ENCODE assay signal across 10 cellular contexts in genomic region chr6:73665686-73666319, GRCh38. TPM values are rescaled to one million over a fixed set of nuclear protein-coding genes. Genes with fewer than 3 reads are reported as not detected.
DNase-seq lines count a peak whose midpoint lies in the region; ATAC-seq, FAIRE-seq and TF ChIP-seq lines count a peak whose summit lies in the region.
"Had no signal": no experiment of that assay in that cellular context is flagged by ENCODE, and none has a peak within 500 bp of the region (broad histone marks: within the 10 kb centered on the region; RNA-seq: fewer than 3 reads in every experiment).

No MANE protein-coding gene starts in this region.

- no peak overlapping the region for H3K27ac Mint-ChIP-seq in activated CD4-positive, alpha-beta T cell treated with anti-CD3 and anti-CD28 coated beads, Interleukin-2, amount 10 ng/mL, durations not matched to agents 7 days and 5 days
- H3K27ac Mint-ChIP-seq in effector memory CD8-positive, alpha-beta T cell: no peak overlapping the region

- H3K9ac ChIP-seq in K562 (ENCODE audit: insufficient read depth in 1 of 2, low read depth in 2 of 2, low read length in 2 of 2): no peak overlapping the region

- H3K27me3 ChIP-seq in K562 (ENCODE audit: control insufficient read depth in 2 of 2, insufficient read depth in 2 of 2, low read length in 2 of 2) (0 out of 5 replicates have a peak, but pooled peaks cover 0 to 2% of the 10 kb centered on the region in 2 experiments), body of pancreas (no peaks in the 10 kb centered on the region)
- H3K27me3 ChIP-seq: heart left ventricle had no signal

- BruUV-seq in K562 (replicated peaks; lab: Mats Ljungman, UMichigan): no TSS peak

- H3K9me1 ChIP-seq in K562 (ENCODE audit: control insufficient read depth, insufficient read depth, low read length): no peaks in the 10 kb centered on the region

- no peak overlapping the region for H3K4me3 Mint-ChIP-seq in activated CD4-positive, alpha-beta T cell treated with anti-CD3 and anti-CD28 coated beads, Interleukin-2, amount 10 ng/mL, durations not matched to agents 7 days and 5 days
- H3K4me3 Mint-ChIP-seq in effector memory CD8-positive, alpha-beta T cell: no peak overlapping the region

- H3K9me3 ChIP-seq in K562 (replicated peaks; ENCODE audit: control insufficient read depth, insufficient read depth, low read depth, low read length): no peaks in the 10 kb centered on the region
- no peaks in the 10 kb centered on the region for H3K9me3 ChIP-seq in body of pancreas
- H3K9me3 ChIP-seq: heart left ventricle had no signal

- DNase-seq in COLO668 (lab: John Stamatoyannopoulos, UW; ENCODE audit: unreplicated experiment): peak; percentile 3
- no peak for DNase-seq in K562 (ENCODE audit: extremely low read depth in 1 of 4, low spot score in 3 of 4)
- no peak for DNase-seq in NCI-H2081 (lab: John Stamatoyannopoulos, UW)
- DNase-seq in activated CD4-positive, alpha-beta T cell treated with anti-CD3 and anti-CD28 coated beads, Interleukin-2, amount 10 ng/mL, durations not matched to agents 7 days and 5 days: no peak
- no peak for DNase-seq in effector memory CD8-positive, alpha-beta T cell
- no peak for DNase-seq in body of pancreas
- DNase-seq: heart left ventricle, NCI-H2029 had no signal

- WGBS in K562 (ENCODE audit: insufficient coverage, low coverage, missing lambda C conversion rate): 7% methylated on average over 3 of the region's 3 CpGs
- WGBS in body of pancreas, 2 donors: 22 to 32% methylated on average over 3 of the region's 3 CpGs

- H3K79me2 ChIP-seq in K562 (ENCODE audit: control insufficient read depth, insufficient read depth, low read length): no peaks in the 10 kb centered on the region

- H3K9me3 Mint-ChIP-seq in activated CD4-positive, alpha-beta T cell treated with anti-CD3 and anti-CD28 coated beads, Interleukin-2, amount 10 ng/mL, durations not matched to agents 7 days and 5 days: no peaks in the 10 kb centered on the region
- H3K9me3 Mint-ChIP-seq in effector memory CD8-positive, alpha-beta T cell: no peaks in the 10 kb centered on the region

- CTCF ChIA-PET in K562 (lab: Yijun Ruan, JAX; ENCODE audit: low intra/inter-chr PET ratio): no interaction called here
- CTCF ChIA-PET in activated CD4-positive, alpha-beta T cell treated with anti-CD3 and anti-CD28 coated beads, Interleukin-2, amount 10 ng/mL, durations not matched to agents 7 days and 5 days (lab: Charles Lee): interaction anchor here (0.6 to 1.0 kb wide), 2 partner anchors 12 to 34 kb away, joined by 3 to 5 read pairs; partner anchors contain the start of gene SLC17A5

- TF ChIP-seq RAD21 in K562 (CRISPR knock-in tag; conservative IDR thresholded peaks at IDR 0.05 in 1 of 2, IDR thresholded peaks at IDR 0.05 in 1 of 2): no peak

- peaks cover 4% of the 10 kb centered on the region for H3K4me1 Mint-ChIP-seq in activated CD4-positive, alpha-beta T cell treated with anti-CD3 and anti-CD28 coated beads, Interleukin-2, amount 10 ng/mL, durations not matched to agents 7 days and 5 days
- H3K4me1 Mint-ChIP-seq in effector memory CD8-positive, alpha-beta T cell (ENCODE audit: low read depth in 2 of 2): peaks cover 0 to 3% of the 10 kb centered on the region in 2 donors

- no peak for TF ChIP-seq EP300 in K562 (IDR thresholded peaks at IDR 0.05; ENCODE audit: low read length)

- TF ChIP-seq CTCF in K562 (IDR thresholded peaks at IDR 0.05 in 2 of 3, conservative IDR thresholded peaks at IDR 0.05 in 1 of 3; ENCODE audit: insufficient read depth in 2 of 3, low read depth in 1 of 3, low read length in 3 of 3) (no peak), body of pancreas (IDR thresholded peaks at IDR 0.05) (no peak)

- in situ Hi-C loops in K562 (cut with MboI): no loop called here

- H3K36me3 ChIP-seq in K562 (ENCODE audit: control insufficient read depth, insufficient read depth, low read length): no peaks in the 10 kb centered on the region
- H3K36me3 ChIP-seq in body of pancreas (replicated peaks in 1 of 2; ENCODE audit: insufficient read depth in 1 of 2, low read depth in 2 of 2): no peaks in the 10 kb centered on the region
- H3K36me3 ChIP-seq: heart left ventricle had no signal

- no peaks in the 10 kb centered on the region for H4K20me1 ChIP-seq in K562 (replicated peaks; ENCODE audit: control insufficient read depth, insufficient read depth, low read length)

- TF ChIP-seq POLR2A in K562 (conservative IDR thresholded peaks at IDR 0.05) (no peak), body of pancreas (IDR thresholded peaks at IDR 0.05) (no peak)

- H2AFZ ChIP-seq in K562 (ENCODE audit: low read depth, low read length): no peak overlapping the region

- peak; percentile 92 for ATAC-seq in GM19395 (IDR thresholded peaks at IDR 0.05; ENCODE audit: unreplicated experiment)
- ATAC-seq in HG03175 (IDR thresholded peaks at IDR 0.05; ENCODE audit: unreplicated experiment): peak; percentile 88
- ATAC-seq in K562: no peak
- no peak for ATAC-seq in effector memory CD8-positive, alpha-beta T cell (replicated peaks)
- no peak for ATAC-seq in body of pancreas
- ATAC-seq: heart left ventricle had no signal

- H3K4me3 ChIP-seq in K562: no peak overlapping the region
- no peak overlapping the region for H3K4me3 ChIP-seq in body of pancreas
- H3K4me3 ChIP-seq: heart left ventricle had no signal

- peaks cover 36% of the 10 kb centered on the region for H3K27me3 Mint-ChIP-seq in activated CD4-positive, alpha-beta T cell treated with anti-CD3 and anti-CD28 coated beads, Interleukin-2, amount 10 ng/mL, durations not matched to agents 7 days and 5 days
- peaks cover 44 to 52% of the 10 kb centered on the region in 2 donors for H3K27me3 Mint-ChIP-seq in effector memory CD8-positive, alpha-beta T cell

- intact Hi-C loops in K562 (cut with micrococcal nuclease): no loop called here
- intact Hi-C loops in body of pancreas (cut with DNase I): no loop called here

- H3K4me2 ChIP-seq in K562 (ENCODE audit: insufficient read depth, low read length): no peak overlapping the region

- H3K27ac ChIP-seq in K562 (ENCODE audit: extremely low read depth, low read depth, low read length) (no peak overlapping the region), body of pancreas (no peak overlapping the region)
- H3K27ac ChIP-seq: heart left ventricle had no signal

- FAIRE-seq in K562 (lab: Jason Lieb, UNC): no peak

- no peaks in the 10 kb centered on the region for H3K36me3 Mint-ChIP-seq in activated CD4-positive, alpha-beta T cell treated with anti-CD3 and anti-CD28 coated beads, Interleukin-2, amount 10 ng/mL, durations not matched to agents 7 days and 5 days (ENCODE audit: low read depth)
- no peaks in the 10 kb centered on the region for H3K36me3 Mint-ChIP-seq in effector memory CD8-positive, alpha-beta T cell (ENCODE audit: insufficient read depth)

- POLR2A ChIA-PET in K562 (lab: Yijun Ruan, JAX): interaction anchor here (0.7 kb wide), 1 partner anchor 145 kb away, joined by 4 read pairs; no protein-coding TSS in a partner anchor
- POLR2A ChIA-PET in activated CD4-positive, alpha-beta T cell treated with anti-CD3 and anti-CD28 coated beads, Interleukin-2, amount 10 ng/mL, durations not matched to agents 7 days and 5 days (lab: Charles Lee): no interaction called here

- H3K4me1 ChIP-seq in K562 (replicated peaks in 1 of 2; ENCODE audit: control insufficient read depth in 2 of 2, insufficient read depth in 2 of 2, low read length in 2 of 2) (no peaks in the 10 kb centered on the region), body of pancreas (no peaks in the 10 kb centered on the region)
- H3K4me1 ChIP-seq: heart left ventricle had no signal

RNA-seq across cellular contexts. Expression of gene SLC17A5, which starts 12.0 kb away (rescaled TPM):
- total RNA-seq in K562 (2011; cell fraction: chromatin; rRNA removed; ENCODE audit: low replicate concordance): 18.4 and 20.3 TPM in 2 replicates
- 16.2 and 17.8 TPM in 2 replicates for total RNA-seq in K562 (2011; cell fraction: nucleolus; rRNA removed)
- total RNA-seq in K562 (2011; cell fraction: nucleoplasm; rRNA removed): 15.1 and 21.3 TPM in 2 replicates
- 2.0 and 3.8 TPM in 2 replicates for total RNA-seq in K562 (2014; rRNA removed)
- 3.7 and 4.7 TPM in 2 replicates for total RNA-seq in K562 (2014; rRNA removed; fragmentation: Illumina TruSeq; extraction: Trizol)
- total RNA-seq in K562 (2015; rRNA removed; fragmentation: Illumina TruSeq; extraction: Trizol): 3.8 and 4.5 TPM in 2 replicates
- total RNA-seq in K562 (2021): 3.4 TPM in 2 replicates
- polyA plus RNA-seq in K562 (2011; rRNA removed): 7.2 and 7.6 TPM in 2 replicates
- polyA plus RNA-seq in K562 (2011; cell fraction: cytosol; rRNA removed): 4.3 and 6.0 TPM in 2 replicates
- 2.4 and 3.3 TPM in 2 replicates for polyA plus RNA-seq in K562 (2011; cell fraction: nucleus; rRNA removed)
- 3.2 and 4.4 TPM in 2 replicates for polyA plus RNA-seq in K562 (2012)
- 2.9 and 3.4 TPM in 2 replicates for polyA plus RNA-seq in K562 (2014; fragmentation: Illumina TruSeq; extraction: Trizol)
- polyA plus RNA-seq in K562 (2014; fragmentation: Nextera tagmentation; extraction: Ambion mirVana): 1 to 10 TPM; 1.3 to 1.8 TPM
- polyA plus RNA-seq in K562 (2014; rRNA removed): 2.2 and 3.3 TPM in 2 replicates
- polyA minus RNA-seq in K562 (2011; rRNA and poly(A)+ RNA removed): 12.3 and 12.8 TPM in 2 replicates
- 4.0 and 4.5 TPM in 2 replicates for polyA minus RNA-seq in K562 (2011; cell fraction: cytosol; rRNA and poly(A)+ RNA removed)
- polyA minus RNA-seq in K562 (2011; cell fraction: nucleus; rRNA and poly(A)+ RNA removed): 4.2 and 8.2 TPM in 2 replicates
- 1 to 10 TPM; 5.1 to 5.4 TPM for total RNA-seq in activated CD4-positive, alpha-beta T cell treated with anti-CD3 and anti-CD28 coated beads, Interleukin-2, amount 10 ng/mL, durations not matched to agents 7 days and 5 days
- 10 to 100 TPM in 1 of 2 donors, 1 to 10 TPM in 1; 4.9 to 11.2 TPM for total RNA-seq in body of pancreas

RNA-seq across cellular contexts. Expression of gene CD109, which starts 30.2 kb away (rescaled TPM):
- 0.02 and 0.30 TPM in 2 replicates for total RNA-seq in K562 (2011; cell fraction: chromatin; rRNA removed; ENCODE audit: low replicate concordance)
- under 0.01 TPM in 2 replicates for total RNA-seq in K562 (2011; cell fraction: nucleolus; rRNA removed)
- total RNA-seq in K562 (2011; cell fraction: nucleoplasm; rRNA removed): 0.07 and 0.08 TPM in 2 replicates
- total RNA-seq in K562 (2014; rRNA removed): 0.14 and 0.16 TPM in 2 replicates
- 0.11 and 0.13 TPM in 2 replicates for total RNA-seq in K562 (2014; rRNA removed; fragmentation: Illumina TruSeq; extraction: Trizol)
- total RNA-seq in K562 (2015; rRNA removed; fragmentation: Illumina TruSeq; extraction: Trizol): 0.19 and 0.22 TPM in 2 replicates
- total RNA-seq in K562 (2021): 0.18 and 0.42 TPM in 2 replicates
- polyA plus RNA-seq in K562 (2011; rRNA removed): 0.01 and 0.07 TPM in 2 replicates
- polyA plus RNA-seq in K562 (2011; cell fraction: cytosol; rRNA removed): under 0.01 and 0.01 TPM in 2 replicates
- polyA plus RNA-seq in K562 (2011; cell fraction: nucleus; rRNA removed): 0.01 and 0.04 TPM in 2 replicates
- 0.20 and 0.42 TPM in 2 replicates for polyA plus RNA-seq in K562 (2012)
- 0.09 and 0.24 TPM in 2 replicates for polyA plus RNA-seq in K562 (2014; fragmentation: Illumina TruSeq; extraction: Trizol)
- polyA plus RNA-seq in K562 (2014; fragmentation: Nextera tagmentation; extraction: Ambion mirVana): under 1 TPM; under 0.01 to 0.04 TPM
- polyA plus RNA-seq in K562 (2014; rRNA removed): 0.03 and 0.11 TPM in 2 replicates
- 0.03 and 0.25 TPM in 2 replicates for polyA minus RNA-seq in K562 (2011; rRNA and poly(A)+ RNA removed)
- polyA minus RNA-seq in K562 (2011; cell fraction: cytosol; rRNA and poly(A)+ RNA removed): 0.19 and 0.27 TPM in 2 replicates
- polyA minus RNA-seq in K562 (2011; cell fraction: nucleus; rRNA and poly(A)+ RNA removed): 0.11 and 0.13 TPM in 2 replicates
- 10 to 100 TPM; 10.8 to 11.3 TPM for total RNA-seq in activated CD4-positive, alpha-beta T cell treated with anti-CD3 and anti-CD28 coated beads, Interleukin-2, amount 10 ng/mL, durations not matched to agents 7 days and 5 days
- 10 to 100 TPM in 1 of 2 donors, 1 to 10 TPM in 1; 2.6 to 30.7 TPM for total RNA-seq in body of pancreas

Comparison
In these comparisons a context has a peak if more than half of its experiments do, and no peak if none do; other contexts are left out.
1. ATAC-seq: peak in GM19395 (single experiment) and HG03175 (single experiment); none in K562 (single experiment), effector memory CD8-positive, alpha-beta T cell (single experiment) and body of pancreas (single experiment).